1 cellular context compared by ENCODE assay signal in genomic region chr1:22739648-22740385, GRCh38.
TF ChIP-seq lines count a peak whose summit lies in the region.

No MANE protein-coding gene starts in this region.

TF ChIP-seq in A549, 52 proteins besides CTCF, POLR2A, EP300 and RAD21 (continued from another document):
- TF ChIP-seq, protein P1, sequence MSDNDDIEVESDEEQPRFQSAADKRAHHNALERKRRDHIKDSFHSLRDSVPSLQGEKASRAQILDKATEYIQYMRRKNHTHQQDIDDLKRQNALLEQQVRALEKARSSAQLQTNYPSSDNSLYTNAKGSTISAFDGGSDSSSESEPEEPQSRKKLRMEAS (IDR thresholded peaks at IDR 0.05): peak; percentile 61
- no peak for TF ChIP-seq FOSB (CRISPR knock-in tag; IDR thresholded peaks at IDR 0.05)
- no peak for TF ChIP-seq EHMT2 (IDR thresholded peaks at IDR 0.05; ENCODE audit: low read depth)
- TF ChIP-seq, protein P2, sequence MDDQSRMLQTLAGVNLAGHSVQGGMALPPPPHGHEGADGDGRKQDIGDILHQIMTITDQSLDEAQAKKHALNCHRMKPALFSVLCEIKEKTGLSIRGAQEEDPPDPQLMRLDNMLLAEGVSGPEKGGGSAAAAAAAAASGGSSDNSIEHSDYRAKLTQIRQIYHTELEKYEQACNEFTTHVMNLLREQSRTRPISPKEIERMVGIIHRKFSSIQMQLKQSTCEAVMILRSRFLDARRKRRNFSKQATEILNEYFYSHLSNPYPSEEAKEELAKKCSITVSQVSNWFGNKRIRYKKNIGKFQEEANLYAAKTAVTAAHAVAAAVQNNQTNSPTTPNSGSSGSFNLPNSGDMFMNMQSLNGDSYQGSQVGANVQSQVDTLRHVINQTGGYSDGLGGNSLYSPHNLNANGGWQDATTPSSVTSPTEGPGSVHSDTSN (IDR thresholded peaks at IDR 0.05): no peak
- TF ChIP-seq CHD2 (IDR thresholded peaks at IDR 0.05; ENCODE audit: low read length, partially characterized antibody): no peak
- peak; percentile 71 for TF ChIP-seq MAFK (IDR thresholded peaks at IDR 0.05; ENCODE audit: partially characterized antibody)
- TF ChIP-seq, protein P3, sequence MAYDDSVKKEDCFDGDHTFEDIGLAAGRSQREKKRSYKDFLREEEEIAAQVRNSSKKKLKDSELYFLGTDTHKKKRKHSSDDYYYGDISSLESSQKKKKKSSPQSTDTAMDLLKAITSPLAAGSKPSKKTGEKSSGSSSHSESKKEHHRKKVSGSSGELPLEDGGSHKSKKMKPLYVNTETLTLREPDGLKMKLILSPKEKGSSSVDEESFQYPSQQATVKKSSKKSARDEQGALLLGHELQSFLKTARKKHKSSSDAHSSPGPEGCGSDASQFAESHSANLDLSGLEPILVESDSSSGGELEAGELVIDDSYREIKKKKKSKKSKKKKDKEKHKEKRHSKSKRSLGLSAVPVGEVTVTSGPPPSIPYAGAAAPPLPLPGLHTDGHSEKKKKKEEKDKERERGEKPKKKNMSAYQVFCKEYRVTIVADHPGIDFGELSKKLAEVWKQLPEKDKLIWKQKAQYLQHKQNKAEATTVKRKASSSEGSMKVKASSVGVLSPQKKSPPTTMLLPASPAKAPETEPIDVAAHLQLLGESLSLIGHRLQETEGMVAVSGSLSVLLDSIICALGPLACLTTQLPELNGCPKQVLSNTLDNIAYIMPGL (CRISPR knock-in tag; IDR thresholded peaks at IDR 0.05; ENCODE audit: borderline replicate concordance): no peak
- no peak for TF ChIP-seq NPAS2 (CRISPR knock-in tag; IDR thresholded peaks at IDR 0.05; ENCODE audit: borderline replicate concordance)
- no peak for TF ChIP-seq FOSL2 (IDR thresholded peaks at IDR 0.05)
- TF ChIP-seq FOSL2 (CRISPR knock-in tag; IDR thresholded peaks at IDR 0.05): peak; percentile 81
